8 cellular contexts compared by ENCODE assay signal in the genomic region with DNA sequence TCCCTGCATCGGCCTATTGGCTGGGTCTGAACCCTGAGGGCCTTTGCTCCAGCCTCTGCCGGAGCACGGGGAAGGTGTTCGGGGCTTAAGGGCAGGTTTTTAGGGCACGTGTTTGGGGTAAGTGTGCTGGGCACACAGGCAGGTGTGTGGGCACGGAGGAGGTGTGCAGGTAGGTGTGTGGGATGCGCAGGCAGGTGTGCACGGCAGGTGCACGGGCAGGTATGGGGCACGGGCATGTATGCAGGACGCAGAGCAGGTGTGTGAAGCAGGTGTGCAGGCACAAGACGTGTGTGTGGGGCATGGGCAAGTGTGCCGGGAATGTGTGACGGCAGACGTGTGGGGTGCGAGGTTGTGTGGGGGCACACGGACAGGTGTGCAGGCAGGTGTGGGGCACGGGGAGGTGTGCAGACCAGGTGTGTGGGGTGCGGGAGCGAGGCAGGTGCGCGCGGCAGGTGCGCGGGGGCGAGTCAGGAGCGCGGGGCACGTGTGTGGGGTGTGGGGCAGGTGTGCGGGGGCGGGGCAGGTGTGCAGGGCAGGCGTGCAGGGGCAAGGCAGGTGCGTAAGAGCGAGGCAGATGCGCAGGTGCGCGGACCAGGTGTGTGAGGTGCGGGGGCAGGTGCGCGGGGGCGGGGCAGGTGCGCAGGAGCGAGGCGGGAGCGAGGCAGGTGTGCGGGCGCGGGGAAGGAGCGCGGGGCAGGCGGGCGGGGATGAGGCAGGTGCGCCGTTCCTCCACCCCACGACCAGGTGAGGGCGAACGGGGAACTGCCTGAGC. TPM values are rescaled to one million over a fixed set of nuclear protein-coding genes. Genes with fewer than 3 reads are reported as not detected.
DNase-seq lines count a peak whose midpoint lies in the region; ATAC-seq and TF ChIP-seq lines count a peak whose summit lies in the region.

No MANE protein-coding gene starts in this region.

- H3K9me3 Mint-ChIP-seq in CD4-positive, CD25-positive, alpha-beta regulatory T cell: peaks cover 0 to 3% (median 0%) of the 10 kb centered on the region in 7 donors

- no peaks in the 10 kb centered on the region for H3K9me3 ChIP-seq in CD4-positive, CD25-positive, alpha-beta regulatory T cell (ENCODE audit: control insufficient read depth in 2 of 2, low read length in 2 of 2)
- H3K9me3 ChIP-seq in breast epithelium (no peaks in the 10 kb centered on the region), uterus (no peaks in the 10 kb centered on the region)

- TF ChIP-seq POLR2A in breast epithelium (IDR thresholded peaks at IDR 0.05) (no peak), uterus (IDR thresholded peaks at IDR 0.05) (no peak)

- H2AFZ ChIP-seq in KMS-11 (ENCODE audit: low read depth): peak overlapping the region; percentile 88

- H3K27me3 Mint-ChIP-seq in CD4-positive, CD25-positive, alpha-beta regulatory T cell: no peaks in the 10 kb centered on the region

- peaks cover 6% of the 10 kb centered on the region for H3K36me3 Mint-ChIP-seq in CD4-positive, CD25-positive, alpha-beta regulatory T cell

- no peak for ATAC-seq in CD4-positive, CD25-positive, alpha-beta regulatory T cell (ENCODE audit: low read depth in 2 of 2)
- ATAC-seq in HG03354 (IDR thresholded peaks at IDR 0.05; ENCODE audit: poor library complexity, severe bottlenecking, unreplicated experiment): no peak

- peak overlapping the region; percentile 64 for H3K4me2 ChIP-seq in KMS-11

- H3K4me3 Mint-ChIP-seq in CD4-positive, CD25-positive, alpha-beta regulatory T cell: peak overlapping the region; percentile 86 to 93 (median 92)

- no peaks in the 10 kb centered on the region for H3K79me2 ChIP-seq in KMS-11 (ENCODE audit: insufficient read depth, low read depth)

- H3K27ac ChIP-seq in CD4-positive, CD25-positive, alpha-beta regulatory T cell (ENCODE audit: insufficient read depth, low read length, poor library complexity, severe bottlenecking): peak overlapping the region; percentile 87
- H3K27ac ChIP-seq in KMS-11: peak overlapping the region; percentile 50
- peak overlapping the region; percentile 79 to 85 for H3K27ac ChIP-seq in breast epithelium
- peak overlapping the region; percentile 65 to 71 for H3K27ac ChIP-seq in uterus

- TF ChIP-seq CTCF in KMS-11 (conservative IDR thresholded peaks at IDR 0.05; ENCODE audit: low read depth, low read length) (no peak), breast epithelium (IDR thresholded peaks at IDR 0.05) (no peak), uterus (IDR thresholded peaks at IDR 0.05) (no peak)

- H3K36me3 ChIP-seq in CD4-positive, CD25-positive, alpha-beta regulatory T cell (ENCODE audit: control insufficient read depth, insufficient read depth, low read length): peaks cover 3% of the 10 kb centered on the region
- H3K36me3 ChIP-seq in KMS-11 (ENCODE audit: insufficient read depth) (no peaks in the 10 kb centered on the region), breast epithelium (no peaks in the 10 kb centered on the region), uterus (no peaks in the 10 kb centered on the region)

- H3K9ac ChIP-seq in KMS-11: peak overlapping the region; percentile 71; the same call in 1 of the 2 replicates

- DNase-seq in CD4-positive, CD25-positive, alpha-beta regulatory T cell: no peak
- peak in 1 of 2 donors; percentile 54 for DNase-seq in breast epithelium (ENCODE audit: low spot score in 2 of 2)
- DNase-seq in mesenteric fat pad (ENCODE audit: low spot score): peak; percentile 65
- DNase-seq in uterus: no peak
- DNase-seq in SHP77 treated with DMSO at 0.1 percent for 48 hours (lab: John Stamatoyannopoulos, UW): no peak
- DNase-seq in putamen (ENCODE audit: low spot score): no peak

- peak overlapping the region; percentile 73 to 96 (median 93) for H3K27ac Mint-ChIP-seq in CD4-positive, CD25-positive, alpha-beta regulatory T cell

- no peaks in the 10 kb centered on the region for H4K20me1 ChIP-seq in KMS-11 (ENCODE audit: insufficient read depth)

- no peak overlapping the region for H3K4me3 ChIP-seq in CD4-positive, CD25-positive, alpha-beta regulatory T cell (ENCODE audit: low read depth, low read length)
- H3K4me3 ChIP-seq in KMS-11 (IDR thresholded peaks at IDR 0.05; ENCODE audit: insufficient read depth, low read depth, low read length) (no peak overlapping the region), breast epithelium (peak overlapping the region; percentile 63 to 84 (median 79)), uterus (peak overlapping the region; percentile 48 to 67)

- H3K4me1 Mint-ChIP-seq in CD4-positive, CD25-positive, alpha-beta regulatory T cell: peaks cover 11 to 61% (median 24%) of the 10 kb centered on the region in 4 donors

- H3K4me1 ChIP-seq in CD4-positive, CD25-positive, alpha-beta regulatory T cell (ENCODE audit: control insufficient read depth, insufficient read depth, low read length, poor library complexity, severe bottlenecking): peaks cover 34% of the 10 kb centered on the region
- H3K4me1 ChIP-seq in KMS-11 (ENCODE audit: low read depth, poor library complexity, severe bottlenecking) (peaks cover 3% of the 10 kb centered on the region), breast epithelium (peaks cover 0 to 5% of the 10 kb centered on the region in 2 donors), uterus (peaks cover 1 to 7% of the 10 kb centered on the region in 2 donors)

- H3K27me3 ChIP-seq in CD4-positive, CD25-positive, alpha-beta regulatory T cell (ENCODE audit: control insufficient read depth, insufficient read depth, low read length): no peaks in the 10 kb centered on the region
- H3K27me3 ChIP-seq in KMS-11 (ENCODE audit: insufficient read depth, low read depth): peaks cover 15% of the 10 kb centered on the region; the same call in 1 of the 2 replicates
- no peaks in the 10 kb centered on the region for H3K27me3 ChIP-seq in breast epithelium
- H3K27me3 ChIP-seq in uterus: no peaks in the 10 kb centered on the region

- intact Hi-C loops in breast epithelium (cut with DNase I; ENCODE audit: low total_unique reads): no loop called here
- intact Hi-C loops in uterus (cut with DNase I; ENCODE audit: low total_unique reads): no loop called here

RNA-seq across cellular contexts. Expression of gene METRNL, which starts 28.6 kb away (rescaled TPM):
- 22.7 TPM for total RNA-seq in CD4-positive, CD25-positive, alpha-beta regulatory T cell
- polyA plus RNA-seq in CD4-positive, CD25-positive, alpha-beta regulatory T cell: 1 to 10 TPM in 1 of 4 donors, under 1 TPM in 3; 0.47 to 3.1 (median 0.74) TPM
- total RNA-seq in breast epithelium (100 to 1,000 TPM in 1 of 3 donors, 10 to 100 TPM in 2; 41.6 to 102 (median 54.1) TPM), mesenteric fat pad (151 TPM), uterus (10 to 100 TPM; 25.0 to 44.4 (median 35.8) TPM)

Comparison
In these comparisons a context has a peak if more than half of its experiments do, and no peak if none do; other contexts are left out.
1. H3K4me3 ChIP-seq: peak in breast epithelium (3 of 3) and uterus (2 of 2); none in CD4-positive, CD25-positive, alpha-beta regulatory T cell (single experiment) and KMS-11 (single experiment).
2. Peak in every context shown above with its lines, with median percentiles within 50 percentile points of each other: H3K27ac ChIP-seq.